ENCODE assay signal across 22 cellular contexts in genomic region chr7:124031406-124031805, GRCh38. TPM values are rescaled to one million over a fixed set of nuclear protein-coding genes. Genes with fewer than 3 reads are reported as not detected.
DNase-seq lines count a peak whose midpoint lies in the region; ATAC-seq and TF ChIP-seq lines count a peak whose summit lies in the region.
"Had no signal": no experiment of that assay in that cellular context is flagged by ENCODE, and none has a peak within 500 bp of the region (broad histone marks: within the 10 kb centered on the region; RNA-seq: fewer than 3 reads in every experiment).

No MANE protein-coding gene starts in this region.

- TF ChIP-seq CTCF in dorsolateral prefrontal cortex (IDR thresholded peaks at IDR 0.05 in 54 of 56, conservative IDR thresholded peaks at IDR 0.05 in 2 of 56; ENCODE audit: low read depth in 1 of 56, partially characterized antibody in 56 of 56) (no peak), mesothelial cell of epicardium (IDR thresholded peaks at IDR 0.05; ENCODE audit: unreplicated experiment) (no peak)

- peaks cover 55% of the 10 kb centered on the region for H3K27me3 Mint-ChIP-seq in mesothelial cell of epicardium (ENCODE audit: low read depth)

- intact Hi-C loops in dorsolateral prefrontal cortex (cut with DNase I): loop anchor here (5.0 kb wide), 3 partner anchors 64 to 121 kb away; no protein-coding TSS in a partner anchor
- intact Hi-C loops in right cardiac atrium (cut with DNase I): no loop called here

- H3K9me3 Mint-ChIP-seq in mesothelial cell of epicardium: no peaks in the 10 kb centered on the region
- H3K9me3 Mint-ChIP-seq: activated T-cell treated with anti-CD3 and anti-CD28 coated beads, Interleukin-2, amount 50 U/mL, for 72 hours had no signal

- no peaks in the 10 kb centered on the region for H3K36me3 Mint-ChIP-seq in mesothelial cell of epicardium
- H3K36me3 Mint-ChIP-seq: activated naive CD8-positive, alpha-beta T cell had no signal

- H3K27ac ChIP-seq in HUES6 (ENCODE audit: low read depth, low read length) (no peak overlapping the region), dorsolateral prefrontal cortex (peak overlapping the region in 58 of 59 donors; percentile 61 to 100 (median 98)), temporal lobe (ENCODE audit: low read depth, low read length) (peak overlapping the region; percentile 96), right cardiac atrium (ENCODE audit: low read length) (no peak overlapping the region)
- H3K27ac ChIP-seq: body of pancreas, coronary artery, tibial artery had no signal

- H3K36me3 ChIP-seq in HUES6 (ENCODE audit: control insufficient read depth, insufficient read depth, low read length): no peaks in the 10 kb centered on the region
- H3K36me3 ChIP-seq: tibial artery had no signal

- H3K4me3 Mint-ChIP-seq in mesothelial cell of epicardium: peak overlapping the region; percentile 80
- H3K4me3 Mint-ChIP-seq: activated CD8-positive, alpha-beta T cell treated with anti-CD3 and anti-CD28 coated beads, Interleukin-2, amount 10 ng/mL, durations not matched to agents 7 days and 5 days had no signal

- 59% methylated on average over 8 of the region's 8 CpGs for WGBS in right cardiac atrium

- ATAC-seq in GM21737 (IDR thresholded peaks at IDR 0.05; ENCODE audit: unreplicated experiment) (no peak), right cardiac atrium (no peak)
- ATAC-seq: activated CD8-positive, alpha-beta T cell treated with anti-CD3 and anti-CD28 coated beads, Interleukin-2, amount 10 ng/mL, durations not matched to agents 7 days and 5 days; body of pancreas; T-helper 17 cell had no signal

- no peak overlapping the region for H3K9ac ChIP-seq in HUES6 (ENCODE audit: low read length)

- no peak for DNase-seq in dorsolateral prefrontal cortex
- no peak for DNase-seq in mesothelial cell of epicardium (ENCODE audit: low spot score in 2 of 2, unreplicated experiment in 2 of 2)
- DNase-seq in amygdala (lab: John Stamatoyannopoulos, UW): no peak
- no peak for DNase-seq in NCI-H2029 treated with DMSO at 0.1 percent for 48 hours (lab: John Stamatoyannopoulos, UW)
- DNase-seq in right cardiac atrium: no peak
- DNase-seq: activated CD8-positive, alpha-beta T cell treated with anti-CD3 and anti-CD28 coated beads, Interleukin-2, amount 10 ng/mL, durations not matched to agents 7 days and 5 days; activated T-cell treated with anti-CD3 and anti-CD28 coated beads, Interleukin-2, amount 50 U/mL, for 72 hours; NCI-H1436; NCI-H2171 treated with DMSO at 0.1 percent for 48 hours; occipital lobe; SHP77; T-helper 17 cell; tibial artery had no signal

- peaks cover 9% of the 10 kb centered on the region for H3K4me1 ChIP-seq in HUES6 (ENCODE audit: control insufficient read depth, insufficient read depth, low read length)
- peaks cover 3% of the 10 kb centered on the region for H3K4me1 ChIP-seq in right cardiac atrium (ENCODE audit: control insufficient read depth, insufficient read depth, low read length)

- H3K27me3 ChIP-seq in HUES6 (ENCODE audit: control insufficient read depth, insufficient read depth, low read length): peaks cover 46% of the 10 kb centered on the region
- no peaks in the 10 kb centered on the region for H3K27me3 ChIP-seq in dorsolateral prefrontal cortex
- no peaks in the 10 kb centered on the region for H3K27me3 ChIP-seq in right cardiac atrium (ENCODE audit: control insufficient read depth, insufficient read depth)

- H3K4me1 Mint-ChIP-seq in mesothelial cell of epicardium: peaks cover 15% of the 10 kb centered on the region

- H3K9me3 ChIP-seq in HUES6 (ENCODE audit: control insufficient read depth, insufficient read depth, low read depth, low read length) (no peaks in the 10 kb centered on the region), right cardiac atrium (ENCODE audit: control insufficient read depth, low read length) (no peaks in the 10 kb centered on the region)
- H3K9me3 ChIP-seq: body of pancreas, mucosa of descending colon, tibial artery had no signal

- H3K4me3 ChIP-seq in HUES6 (ENCODE audit: low read depth, low read length) (peak overlapping the region; percentile 89), dorsolateral prefrontal cortex (peak overlapping the region; percentile 61 to 93 (median 84)), right cardiac atrium (ENCODE audit: low read length) (no peak overlapping the region)
- H3K4me3 ChIP-seq: mucosa of descending colon had no signal

- no peak overlapping the region for H3K27ac Mint-ChIP-seq in mesothelial cell of epicardium
- H3K27ac Mint-ChIP-seq: activated CD8-positive, alpha-beta T cell treated with anti-CD3 and anti-CD28 coated beads, Interleukin-2, amount 10 ng/mL, durations not matched to agents 7 days and 5 days; activated naive CD8-positive, alpha-beta T cell; activated T-cell treated with anti-CD3 and anti-CD28 coated beads, Interleukin-2, amount 50 U/mL, for 72 hours; T-helper 17 cell had no signal

RNA-seq across cellular contexts. Expression of gene TMEM229A, which starts 1.5 kb away (rescaled TPM):
- total RNA-seq in dorsolateral prefrontal cortex (10 to 100 TPM in 41 of 120 experiments, 1 to 10 TPM in 79; 4.5 to 16.4 (median 9.0) TPM), mesothelial cell of epicardium (0.59 to 0.69 TPM (median 0.66 TPM) in 3 replicates), temporal lobe (0.74 TPM), right cardiac atrium (1 to 10 TPM in 1 of 4 donors, under 1 TPM in 3; 0.22 to 1.6 (median 0.80) TPM)
- 0.50 TPM for polyA plus RNA-seq in right cardiac atrium
- total RNA-seq: activated CD8-positive, alpha-beta T cell treated with anti-CD3 and anti-CD28 coated beads, Interleukin-2, amount 10 ng/mL, durations not matched to agents 7 days and 5 days; activated T-cell treated with anti-CD3 and anti-CD28 coated beads, Interleukin-2, amount 50 U/mL, for 72 hours; body of pancreas; fibroblast of villous mesenchyme; M059J; T-helper 17 cell had no signal

Comparison
In these comparisons a context has a peak if more than half of its experiments do, and no peak if none do; other contexts are left out.
1. H3K27ac ChIP-seq: peak in dorsolateral prefrontal cortex (58 of 59) and temporal lobe (single experiment); none in HUES6 (single experiment) and right cardiac atrium (single experiment).
2. intact Hi-C loops: an anchor here in dorsolateral prefrontal cortex (5.0 kb wide); none called in right cardiac atrium.